10 cellular contexts compared by ENCODE assay signal in genomic region chr2:45992021-45992745, GRCh38.
DNase-seq lines count a peak whose midpoint lies in the region; ATAC-seq and TF ChIP-seq lines count a peak whose summit lies in the region.
"Had no signal": no experiment of that assay in that cellular context is flagged by ENCODE, and none has a peak within 500 bp of the region (broad histone marks: within the 10 kb centered on the region; RNA-seq: fewer than 3 reads in every experiment).

No MANE protein-coding gene starts in this region.

- no peak overlapping the region for H3K4me2 ChIP-seq in hepatocyte

- H3K9me3 ChIP-seq in hepatocyte (ENCODE audit: low read depth): no peaks in the 10 kb centered on the region
- no peaks in the 10 kb centered on the region for H3K9me3 ChIP-seq in thyroid gland

- peaks cover 15% of the 10 kb centered on the region for H3K4me1 Mint-ChIP-seq in WTC11
- peaks cover 3% of the 10 kb centered on the region for H3K4me1 Mint-ChIP-seq in activated naive CD8-positive, alpha-beta T cell treated with anti-CD3 and anti-CD28 coated beads for 36 hours

- H3K27ac Mint-ChIP-seq in WTC11: 0 out of 2 replicates have a peak overlapping the region, but pooled peaks have one; percentile 5
- no peak overlapping the region for H3K27ac Mint-ChIP-seq in activated naive CD8-positive, alpha-beta T cell treated with anti-CD3 and anti-CD28 coated beads for 36 hours
- H3K27ac Mint-ChIP-seq: activated CD8-positive, alpha-beta T cell treated with anti-CD3 and anti-CD28 coated beads for 36 hours had no signal

- CTCF ChIA-PET in WTC11 (lab: Charles Lee): interaction anchor here (0.8 to 2.7 kb wide), 10 partner anchors 10 to 788 kb away, joined by 3 to 41 read pairs (median 4); no protein-coding TSS in a partner anchor

- H3K36me3 ChIP-seq in hepatocyte (replicated peaks; ENCODE audit: insufficient read depth, low read depth) (no peaks in the 10 kb centered on the region), thyroid gland (no peaks in the 10 kb centered on the region)

- ATAC-seq in WTC11 (no peak), HG02885 (IDR thresholded peaks at IDR 0.05; ENCODE audit: poor library complexity, unreplicated experiment) (no peak)
- ATAC-seq: activated CD8-positive, alpha-beta T cell treated with anti-CD3 and anti-CD28 coated beads for 36 hours; K562 had no signal

- intact Hi-C loops in thyroid gland (cut with DNase I): no loop called here

- H2AFZ ChIP-seq in hepatocyte: no peak overlapping the region

- POLR2A ChIA-PET in WTC11 (lab: Charles Lee): no interaction called here

- WGBS in hepatocyte (ENCODE audit: low lambda C conversion rate, missing lambda C conversion rate): 75% methylated on average over 11 of the region's 11 CpGs
- 62 to 63% methylated on average over 11 of the region's 11 CpGs for WGBS in thyroid gland, 2 donors

- H3K4me3 ChIP-seq in hepatocyte: no peak overlapping the region
- no peak overlapping the region for H3K4me3 ChIP-seq in thyroid gland (replicated peaks in 1 of 3)
- H3K4me3 ChIP-seq: heart left ventricle, K562 had no signal

- no peaks in the 10 kb centered on the region for H3K36me3 Mint-ChIP-seq in WTC11
- H3K36me3 Mint-ChIP-seq in activated naive CD8-positive, alpha-beta T cell treated with anti-CD3 and anti-CD28 coated beads for 36 hours: no peaks in the 10 kb centered on the region

- H3K9me3 Mint-ChIP-seq in WTC11: no peaks in the 10 kb centered on the region
- no peaks in the 10 kb centered on the region for H3K9me3 Mint-ChIP-seq in activated naive CD8-positive, alpha-beta T cell treated with anti-CD3 and anti-CD28 coated beads for 36 hours
- H3K9me3 Mint-ChIP-seq: activated CD8-positive, alpha-beta T cell treated with anti-CD3 and anti-CD28 coated beads for 36 hours had no signal

- H4K20me1 ChIP-seq in hepatocyte (ENCODE audit: insufficient read depth, poor library complexity, severe bottlenecking): no peaks in the 10 kb centered on the region

- no peak for TF ChIP-seq POLR2A in thyroid gland (IDR thresholded peaks at IDR 0.05)

- H3K9me2 ChIP-seq in hepatocyte (replicated peaks; ENCODE audit: insufficient read depth): no peaks in the 10 kb centered on the region

- peak; percentile 56 for DNase-seq in HT1080 (ENCODE audit: low read depth)
- DNase-seq in WTC11 (ENCODE audit: low spot score): no peak
- DNase-seq in hepatocyte (ENCODE audit: low spot score): peak; percentile 49
- peak; percentile 15 to 19 for DNase-seq in thyroid gland
- DNase-seq in NCI-H69 (lab: John Stamatoyannopoulos, UW): no peak
- no peak for DNase-seq in activated naive CD8-positive, alpha-beta T cell treated with anti-CD3 and anti-CD28 coated beads for 36 hours
- DNase-seq: activated CD8-positive, alpha-beta T cell treated with anti-CD3 and anti-CD28 coated beads for 36 hours had no signal

- no peak overlapping the region for H3K4me3 Mint-ChIP-seq in WTC11
- H3K4me3 Mint-ChIP-seq in activated naive CD8-positive, alpha-beta T cell treated with anti-CD3 and anti-CD28 coated beads for 36 hours: no peak overlapping the region
- H3K4me3 Mint-ChIP-seq: activated CD8-positive, alpha-beta T cell treated with anti-CD3 and anti-CD28 coated beads for 36 hours had no signal

- H3K27me3 ChIP-seq in hepatocyte (no peaks in the 10 kb centered on the region), thyroid gland (no peaks in the 10 kb centered on the region)
- H3K27me3 ChIP-seq: heart left ventricle had no signal

- H3K79me2 ChIP-seq in hepatocyte: no peaks in the 10 kb centered on the region

- H3K27ac ChIP-seq in hepatocyte (peak overlapping the region; percentile 55), thyroid gland (peak overlapping the region in 2 of 3 donors; percentile 53 to 63)

- no peaks in the 10 kb centered on the region for H3K27me3 Mint-ChIP-seq in WTC11 (ENCODE audit: low read depth)
- no peaks in the 10 kb centered on the region for H3K27me3 Mint-ChIP-seq in activated naive CD8-positive, alpha-beta T cell treated with anti-CD3 and anti-CD28 coated beads for 36 hours
- H3K27me3 Mint-ChIP-seq: activated CD8-positive, alpha-beta T cell treated with anti-CD3 and anti-CD28 coated beads for 36 hours had no signal

- TF ChIP-seq CTCF in WTC11 (IDR thresholded peaks at IDR 0.05) (no peak), hepatocyte (IDR thresholded peaks at IDR 0.05; ENCODE audit: poor library complexity) (no peak), thyroid gland (IDR thresholded peaks at IDR 0.05) (no peak)

- no peaks in the 10 kb centered on the region for H3K4me1 ChIP-seq in hepatocyte (ENCODE audit: insufficient read depth)
- H3K4me1 ChIP-seq in thyroid gland: peaks cover 20 to 22% of the 10 kb centered on the region in 2 donors

TF ChIP-seq in WTC11, 78 proteins besides CTCF, POLR2A, EP300 and RAD21:
- TF ChIP-seq TCF7 (CRISPR knock-in tag; IDR thresholded peaks at IDR 0.05; ENCODE audit: low read depth) (no peak), NFATC4 (CRISPR knock-in tag; IDR thresholded peaks at IDR 0.05) (no peak), GABPB1 (CRISPR knock-in tag; IDR thresholded peaks at IDR 0.05) (peak; percentile 89), NR1H2 (CRISPR knock-in tag; IDR thresholded peaks at IDR 0.05) (no peak), TEAD4 (CRISPR knock-in tag; IDR thresholded peaks at IDR 0.05) (no peak), ATF1 (CRISPR knock-in tag; IDR thresholded peaks at IDR 0.05) (no peak), TEAD1 (CRISPR knock-in tag; IDR thresholded peaks at IDR 0.05) (no peak), NFYB (CRISPR knock-in tag; conservative IDR thresholded peaks at IDR 0.05; ENCODE audit: low read depth) (no peak)

Comparison
In these comparisons a context has a peak if more than half of its experiments do, and no peak if none do; other contexts are left out.
1. DNase-seq: peak in HT1080 (single experiment), hepatocyte (single experiment) and thyroid gland (2 of 2); none in WTC11 (single experiment), NCI-H69 (single experiment) and activated naive CD8-positive, alpha-beta T cell treated with anti-CD3 and anti-CD28 coated beads for 36 hours (single experiment).